Comparison of ENCODE assay signal across 5 cellular contexts in genomic region chr19:4822354-4822753, GRCh38. TPM values are rescaled to one million over a fixed set of nuclear protein-coding genes. Genes with fewer than 3 reads are reported as not detected.
DNase-seq lines count a peak whose midpoint lies in the region; ATAC-seq, FAIRE-seq and TF ChIP-seq lines count a peak whose summit lies in the region.
"Not testable (repeated sequence)": the region's sequence is repeated elsewhere in the genome, so short reads cannot be mapped to it uniquely, and the experiment has no call there.

No MANE protein-coding gene starts in this region.

- FAIRE-seq in K562 (lab: Jason Lieb, UNC): not testable (repeated sequence)

- H3K4me3 ChIP-seq in GM23338, K562: not testable (repeated sequence)

- not testable (repeated sequence) for H3K4me1 Mint-ChIP-seq in GM23338; activated T-cell treated with anti-CD3 and anti-CD28 coated beads, Interleukin-2, amount 50 U/mL, for 24 hours (ENCODE audit: low read depth); stimulated activated naive CD8-positive, alpha-beta T cell treated with anti-CD3 and anti-CD28 coated beads, Interleukin-15, amount 100 ng/mL, for 72 hours

- not testable (repeated sequence) for H3K4me1 ChIP-seq in GM23338 (ENCODE audit: insufficient read depth)
- peaks cover 0 to 12% of the 10 kb centered on the region in 2 experiments; a peak in 2 of 5 replicates for H3K4me1 ChIP-seq in K562 (replicated peaks in 1 of 2; ENCODE audit: control insufficient read depth in 2 of 2, insufficient read depth in 2 of 2, low read length in 2 of 2)

- not testable (repeated sequence) for H3K27ac ChIP-seq in GM23338 (ENCODE audit: low read depth); K562 (ENCODE audit: extremely low read depth, low read depth, low read length)
- peak overlapping the region; percentile 20 for H3K27ac ChIP-seq in RWPE1

- H3K9ac ChIP-seq in K562 (ENCODE audit: insufficient read depth in 1 of 2, low read depth in 2 of 2, low read length in 2 of 2): not testable (repeated sequence)

- H3K27me3 Mint-ChIP-seq in GM23338 (ENCODE audit: insufficient read depth, low read depth, poor library complexity); activated T-cell treated with anti-CD3 and anti-CD28 coated beads, Interleukin-2, amount 50 U/mL, for 24 hours; stimulated activated naive CD8-positive, alpha-beta T cell treated with anti-CD3 and anti-CD28 coated beads, Interleukin-15, amount 100 ng/mL, for 72 hours: not testable (repeated sequence)

- not testable (repeated sequence) for H3K9me2 ChIP-seq in GM23338 (ENCODE audit: insufficient read depth)

- ATAC-seq in GM23338; K562; stimulated activated naive CD8-positive, alpha-beta T cell treated with anti-CD3 and anti-CD28 coated beads, Interleukin-15, amount 100 ng/mL, for 72 hours: not testable (repeated sequence)

- H3K9me3 ChIP-seq in K562 (replicated peaks; ENCODE audit: control insufficient read depth, insufficient read depth, low read depth, low read length): not testable (repeated sequence)

- H2AFZ ChIP-seq in GM23338: 0 out of 2 replicates have a peak overlapping the region, but pooled peaks have one; percentile 23
- H2AFZ ChIP-seq in K562 (ENCODE audit: low read depth, low read length): not testable (repeated sequence)

- not testable (repeated sequence) for H3K36me3 Mint-ChIP-seq in GM23338 (ENCODE audit: low read depth)
- H3K36me3 Mint-ChIP-seq in activated T-cell treated with anti-CD3 and anti-CD28 coated beads, Interleukin-2, amount 50 U/mL, for 24 hours (ENCODE audit: low read depth): peaks cover 45% of the 10 kb centered on the region

- H3F3A ChIP-seq in GM23338 (replicated peaks; ENCODE audit: low read depth): not testable (repeated sequence)

- TF ChIP-seq POLR2A in K562 (conservative IDR thresholded peaks at IDR 0.05): not testable (repeated sequence)

- not testable (repeated sequence) for TF ChIP-seq RAD21 in K562 (CRISPR knock-in tag; conservative IDR thresholded peaks at IDR 0.05 in 1 of 2, IDR thresholded peaks at IDR 0.05 in 1 of 2)

- H3K9me3 Mint-ChIP-seq in GM23338; activated T-cell treated with anti-CD3 and anti-CD28 coated beads, Interleukin-2, amount 50 U/mL, for 24 hours; stimulated activated naive CD8-positive, alpha-beta T cell treated with anti-CD3 and anti-CD28 coated beads, Interleukin-15, amount 100 ng/mL, for 72 hours: not testable (repeated sequence)

- not testable (repeated sequence) for H3K79me2 ChIP-seq in GM23338 (replicated peaks; ENCODE audit: insufficient read depth)
- peaks cover 10% of the 10 kb centered on the region; the same call in 2 of the 3 replicates for H3K79me2 ChIP-seq in K562 (ENCODE audit: control insufficient read depth, insufficient read depth, low read length)

- H3K36me3 ChIP-seq in GM23338 (ENCODE audit: insufficient read depth): not testable (repeated sequence)
- H3K36me3 ChIP-seq in K562 (ENCODE audit: control insufficient read depth, insufficient read depth, low read length): peaks cover 25% of the 10 kb centered on the region; the same call in 2 of the 3 replicates

- not testable (repeated sequence) for TF ChIP-seq CTCF in GM23338 (conservative IDR thresholded peaks at IDR 0.05; ENCODE audit: low read depth in 2 of 2); RWPE1 (conservative IDR thresholded peaks at IDR 0.05; ENCODE audit: low read depth); K562 (IDR thresholded peaks at IDR 0.05 in 2 of 3, conservative IDR thresholded peaks at IDR 0.05 in 1 of 3; ENCODE audit: insufficient read depth in 2 of 3, low read depth in 1 of 3, low read length in 3 of 3)

- not testable (repeated sequence) for H3K27me3 ChIP-seq in GM23338 (ENCODE audit: insufficient read depth); K562 (ENCODE audit: control insufficient read depth in 2 of 2, insufficient read depth in 2 of 2, low read length in 2 of 2)

- H3K4me2 ChIP-seq in GM23338; K562 (ENCODE audit: insufficient read depth, low read length): not testable (repeated sequence)

- POLR2A ChIA-PET in RWPE1 (lab: Yijun Ruan, JAX; ENCODE audit: low non-redundant PET): not testable (repeated sequence)
- POLR2A ChIA-PET in K562 (lab: Yijun Ruan, JAX): interaction anchor here (0.6 to 0.8 kb wide), 3 partner anchors 9 to 256 kb away, joined by 3 read pairs; no protein-coding TSS in a partner anchor

- not testable (repeated sequence) for H4K20me1 ChIP-seq in GM23338 (replicated peaks; ENCODE audit: insufficient read depth); K562 (replicated peaks; ENCODE audit: control insufficient read depth, insufficient read depth, low read length)

- not testable (repeated sequence) for H3K4me3 Mint-ChIP-seq in GM23338; activated T-cell treated with anti-CD3 and anti-CD28 coated beads, Interleukin-2, amount 50 U/mL, for 24 hours; stimulated activated naive CD8-positive, alpha-beta T cell treated with anti-CD3 and anti-CD28 coated beads, Interleukin-15, amount 100 ng/mL, for 72 hours

- not testable (repeated sequence) for H3K27ac Mint-ChIP-seq in GM23338
- H3K27ac Mint-ChIP-seq in activated T-cell treated with anti-CD3 and anti-CD28 coated beads, Interleukin-2, amount 50 U/mL, for 24 hours: peak overlapping the region; percentile 1
- peak overlapping the region; percentile 42 to 84 for H3K27ac Mint-ChIP-seq in stimulated activated naive CD8-positive, alpha-beta T cell treated with anti-CD3 and anti-CD28 coated beads, Interleukin-15, amount 100 ng/mL, for 72 hours

- H3K9me1 ChIP-seq in K562 (ENCODE audit: control insufficient read depth, insufficient read depth, low read length): not testable (repeated sequence)

- CTCF ChIA-PET in RWPE1 (lab: Yijun Ruan, JAX); K562 (lab: Yijun Ruan, JAX; ENCODE audit: low intra/inter-chr PET ratio): not testable (repeated sequence)

- WGBS in K562 (ENCODE audit: insufficient coverage, low coverage, missing lambda C conversion rate): 93% methylated on average over 7 of the region's 7 CpGs

- BruUV-seq in K562 (replicated peaks; lab: Mats Ljungman, UMichigan): TSS peak; percentile 36

- intact Hi-C loops in K562 (cut with micrococcal nuclease): not testable (repeated sequence)

- in situ Hi-C loops in K562 (cut with MboI): not testable (repeated sequence)

- not testable (repeated sequence) for TF ChIP-seq EP300 in K562 (IDR thresholded peaks at IDR 0.05; ENCODE audit: low read length)

- DNase-seq in GM23338 (ENCODE audit: low spot score); RWPE1 (ENCODE audit: low spot score); activated T-cell treated with anti-CD3 and anti-CD28 coated beads, Interleukin-2, amount 50 U/mL, for 24 hours; K562 (ENCODE audit: extremely low read depth in 1 of 4, low spot score in 3 of 4); stimulated activated naive CD8-positive, alpha-beta T cell treated with anti-CD3 and anti-CD28 coated beads, Interleukin-15, amount 100 ng/mL, for 72 hours: not testable (repeated sequence)

RNA-seq across cellular contexts. Expression of gene TICAM1, which starts 9.2 kb away (rescaled TPM):
- 0.31 and 0.38 TPM in 2 replicates for total RNA-seq in GM23338 (2014; rRNA removed; shearing (Covaris generic))
- polyA plus RNA-seq in GM23338 (2016; fragmentation: Nextera tagmentation; extraction: Ambion mirVana): 0.32 and 0.38 TPM in 2 replicates
- total RNA-seq in K562 (2011; cell fraction: chromatin; rRNA removed; ENCODE audit: low replicate concordance): 3.7 and 10.7 TPM in 2 replicates
- 4.2 and 4.7 TPM in 2 replicates for total RNA-seq in K562 (2011; cell fraction: nucleolus; rRNA removed)
- total RNA-seq in K562 (2011; cell fraction: nucleoplasm; rRNA removed): 2.7 and 3.1 TPM in 2 replicates
- 1.5 and 2.7 TPM in 2 replicates for total RNA-seq in K562 (2014; rRNA removed)
- total RNA-seq in K562 (2014; rRNA removed; fragmentation: Illumina TruSeq; extraction: Trizol): 0.77 and 0.98 TPM in 2 replicates
- total RNA-seq in K562 (2015; rRNA removed; fragmentation: Illumina TruSeq; extraction: Trizol): 2.1 and 2.8 TPM in 2 replicates
- total RNA-seq in K562 (2021): 11.5 and 11.6 TPM in 2 replicates
- polyA plus RNA-seq in K562 (2011; rRNA removed): 0.47 and 1.2 TPM in 2 replicates
- 1.2 and 1.9 TPM in 2 replicates for polyA plus RNA-seq in K562 (2011; cell fraction: cytosol; rRNA removed)
- 1.5 and 3.1 TPM in 2 replicates for polyA plus RNA-seq in K562 (2011; cell fraction: nucleus; rRNA removed)
- 6.6 and 8.4 TPM in 2 replicates for polyA plus RNA-seq in K562 (2012)
- polyA plus RNA-seq in K562 (2014; fragmentation: Illumina TruSeq; extraction: Trizol): 3.1 and 7.1 TPM in 2 replicates
- polyA plus RNA-seq in K562 (2014; fragmentation: Nextera tagmentation; extraction: Ambion mirVana): under 1 TPM; 0.07 to 0.11 TPM
- 4.7 and 5.7 TPM in 2 replicates for polyA plus RNA-seq in K562 (2014; rRNA removed)
- 0.45 and 0.60 TPM in 2 replicates for polyA minus RNA-seq in K562 (2011; rRNA and poly(A)+ RNA removed)
- 4.6 and 6.3 TPM in 2 replicates for polyA minus RNA-seq in K562 (2011; cell fraction: cytosol; rRNA and poly(A)+ RNA removed)
- polyA minus RNA-seq in K562 (2011; cell fraction: nucleus; rRNA and poly(A)+ RNA removed): 1.2 and 1.5 TPM in 2 replicates

RNA-seq across cellular contexts. Expression of gene FEM1A, which starts 30.8 kb away (rescaled TPM):
- total RNA-seq in GM23338 (2014; rRNA removed; shearing (Covaris generic)): 15.2 and 16.5 TPM in 2 replicates
- polyA plus RNA-seq in GM23338 (2016; fragmentation: Nextera tagmentation; extraction: Ambion mirVana): 0.87 and 0.97 TPM in 2 replicates
- total RNA-seq in K562 (2011; cell fraction: chromatin; rRNA removed; ENCODE audit: low replicate concordance): 7.0 and 21.1 TPM in 2 replicates
- total RNA-seq in K562 (2011; cell fraction: nucleolus; rRNA removed): 19.5 and 24.3 TPM in 2 replicates
- total RNA-seq in K562 (2011; cell fraction: nucleoplasm; rRNA removed): 12.9 and 14.3 TPM in 2 replicates
- 17.1 and 22.2 TPM in 2 replicates for total RNA-seq in K562 (2014; rRNA removed)
- 5.9 and 6.8 TPM in 2 replicates for total RNA-seq in K562 (2014; rRNA removed; fragmentation: Illumina TruSeq; extraction: Trizol)
- total RNA-seq in K562 (2015; rRNA removed; fragmentation: Illumina TruSeq; extraction: Trizol): 10.4 and 10.9 TPM in 2 replicates
- 18.8 and 19.0 TPM in 2 replicates for total RNA-seq in K562 (2021)
- polyA plus RNA-seq in K562 (2011; rRNA removed): 3.9 and 5.1 TPM in 2 replicates
- polyA plus RNA-seq in K562 (2011; cell fraction: cytosol; rRNA removed): 4.3 and 9.5 TPM in 2 replicates
- 4.8 and 7.1 TPM in 2 replicates for polyA plus RNA-seq in K562 (2011; cell fraction: nucleus; rRNA removed)
- polyA plus RNA-seq in K562 (2012): 0.79 and 0.89 TPM in 2 replicates
- 6.3 and 8.2 TPM in 2 replicates for polyA plus RNA-seq in K562 (2014; fragmentation: Illumina TruSeq; extraction: Trizol)
- under 1 TPM; 0.08 to 0.11 TPM for polyA plus RNA-seq in K562 (2014; fragmentation: Nextera tagmentation; extraction: Ambion mirVana)
- polyA plus RNA-seq in K562 (2014; rRNA removed): 10.2 and 10.7 TPM in 2 replicates
- polyA minus RNA-seq in K562 (2011; rRNA and poly(A)+ RNA removed): 7.0 and 7.7 TPM in 2 replicates
- 10.6 and 11.6 TPM in 2 replicates for polyA minus RNA-seq in K562 (2011; cell fraction: cytosol; rRNA and poly(A)+ RNA removed)
- 8.9 and 11.9 TPM in 2 replicates for polyA minus RNA-seq in K562 (2011; cell fraction: nucleus; rRNA and poly(A)+ RNA removed)

RNA-seq across cellular contexts. Expression of gene PLIN3, which starts 45.1 kb away (rescaled TPM):
- 45.9 and 59.9 TPM in 2 replicates for total RNA-seq in GM23338 (2014; rRNA removed; shearing (Covaris generic))
- 38.0 and 39.0 TPM in 2 replicates for polyA plus RNA-seq in GM23338 (2016; fragmentation: Nextera tagmentation; extraction: Ambion mirVana)
- total RNA-seq in K562 (2011; cell fraction: chromatin; rRNA removed; ENCODE audit: low replicate concordance): 24.0 and 76.2 TPM in 2 replicates
- total RNA-seq in K562 (2011; cell fraction: nucleolus; rRNA removed): 70.4 and 72.2 TPM in 2 replicates
- 46.2 and 49.7 TPM in 2 replicates for total RNA-seq in K562 (2011; cell fraction: nucleoplasm; rRNA removed)
- total RNA-seq in K562 (2014; rRNA removed): 68.9 and 91.1 TPM in 2 replicates
- 21.5 and 22.0 TPM in 2 replicates for total RNA-seq in K562 (2014; rRNA removed; fragmentation: Illumina TruSeq; extraction: Trizol)
- 46.6 and 46.7 TPM in 2 replicates for total RNA-seq in K562 (2015; rRNA removed; fragmentation: Illumina TruSeq; extraction: Trizol)
- 75.1 and 75.6 TPM in 2 replicates for total RNA-seq in K562 (2021)
- polyA plus RNA-seq in K562 (2011; rRNA removed): 43.1 and 53.5 TPM in 2 replicates
- 65.0 and 129 TPM in 2 replicates for polyA plus RNA-seq in K562 (2011; cell fraction: cytosol; rRNA removed)
- polyA plus RNA-seq in K562 (2011; cell fraction: nucleus; rRNA removed): 17.0 and 20.6 TPM in 2 replicates
- polyA plus RNA-seq in K562 (2012): 66.2 and 90.2 TPM in 2 replicates
- 31.7 and 59.9 TPM in 2 replicates for polyA plus RNA-seq in K562 (2014; fragmentation: Illumina TruSeq; extraction: Trizol)
- polyA plus RNA-seq in K562 (2014; fragmentation: Nextera tagmentation; extraction: Ambion mirVana): 1 to 10 TPM; 7.5 to 9.8 TPM
- 52.2 and 56.2 TPM in 2 replicates for polyA plus RNA-seq in K562 (2014; rRNA removed)
- 21.0 and 30.6 TPM in 2 replicates for polyA minus RNA-seq in K562 (2011; rRNA and poly(A)+ RNA removed)
- 76.4 and 106 TPM in 2 replicates for polyA minus RNA-seq in K562 (2011; cell fraction: cytosol; rRNA and poly(A)+ RNA removed)
- polyA minus RNA-seq in K562 (2011; cell fraction: nucleus; rRNA and poly(A)+ RNA removed): 25.3 and 38.5 TPM in 2 replicates
